In the genomic region with DNA sequence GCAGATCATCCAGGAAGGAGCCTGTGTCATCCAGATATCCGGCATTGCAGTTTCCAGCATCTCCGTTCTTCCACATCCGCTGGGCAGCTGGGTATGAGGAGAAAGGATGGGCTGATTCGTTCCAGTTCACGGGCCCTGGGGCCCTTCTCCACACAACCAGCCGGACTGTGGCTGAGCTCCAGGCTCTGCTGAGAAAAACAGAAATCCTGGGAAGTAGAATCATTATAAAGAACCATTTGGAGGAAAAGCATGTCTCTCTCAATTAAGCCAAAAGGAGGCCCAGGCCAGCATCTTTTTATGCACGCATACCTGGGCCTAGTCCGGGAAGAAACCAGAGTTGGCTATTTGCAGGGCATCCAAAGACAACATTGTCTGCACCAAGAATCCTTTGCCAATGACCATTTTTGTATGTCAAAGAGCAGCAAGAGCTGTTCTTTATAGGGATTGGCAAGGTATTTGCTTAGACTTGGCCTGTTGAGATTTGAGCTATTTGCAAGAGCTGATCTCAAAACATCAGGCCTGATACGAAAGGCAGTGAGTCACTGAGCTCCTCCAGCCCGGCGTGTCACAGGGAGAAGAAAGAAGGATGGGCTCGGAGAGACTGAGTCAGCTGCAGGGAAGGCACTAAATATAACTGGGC, we compare ENCODE assay signal across 1 cellular context.
TF ChIP-seq lines count a peak whose summit lies in the region.

No MANE protein-coding gene starts in this region.

TF ChIP-seq in HepG2, 621 proteins besides CTCF, POLR2A, EP300 and RAD21 (continued from another document):
- TF ChIP-seq, protein P1, sequence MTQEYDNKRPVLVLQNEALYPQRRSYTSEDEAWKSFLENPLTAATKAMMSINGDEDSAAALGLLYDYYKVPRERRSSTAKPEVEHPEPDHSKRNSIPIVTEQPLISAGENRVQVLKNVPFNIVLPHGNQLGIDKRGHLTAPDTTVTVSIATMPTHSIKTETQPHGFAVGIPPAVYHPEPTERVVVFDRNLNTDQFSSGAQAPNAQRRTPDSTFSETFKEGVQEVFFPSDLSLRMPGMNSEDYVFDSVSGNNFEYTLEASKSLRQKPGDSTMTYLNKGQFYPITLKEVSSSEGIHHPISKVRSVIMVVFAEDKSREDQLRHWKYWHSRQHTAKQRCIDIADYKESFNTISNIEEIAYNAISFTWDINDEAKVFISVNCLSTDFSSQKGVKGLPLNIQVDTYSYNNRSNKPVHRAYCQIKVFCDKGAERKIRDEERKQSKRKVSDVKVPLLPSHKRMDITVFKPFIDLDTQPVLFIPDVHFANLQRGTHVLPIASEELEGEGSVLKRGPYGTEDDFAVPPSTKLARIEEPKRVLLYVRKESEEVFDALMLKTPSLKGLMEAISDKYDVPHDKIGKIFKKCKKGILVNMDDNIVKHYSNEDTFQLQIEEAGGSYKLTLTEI (CRISPR knock-in tag; conservative IDR thresholded peaks at IDR 0.05): no peak
- no peak for TF ChIP-seq TEAD2 (CRISPR knock-in tag; IDR thresholded peaks at IDR 0.05)
- TF ChIP-seq MTF2 (CRISPR knock-in tag; IDR thresholded peaks at IDR 0.05; ENCODE audit: borderline replicate concordance): no peak
- TF ChIP-seq SRF (IDR thresholded peaks at IDR 0.05; ENCODE audit: low read depth, low read length): no peak
